Comparison of ENCODE assay signal across 1 cellular context in the genomic region with DNA sequence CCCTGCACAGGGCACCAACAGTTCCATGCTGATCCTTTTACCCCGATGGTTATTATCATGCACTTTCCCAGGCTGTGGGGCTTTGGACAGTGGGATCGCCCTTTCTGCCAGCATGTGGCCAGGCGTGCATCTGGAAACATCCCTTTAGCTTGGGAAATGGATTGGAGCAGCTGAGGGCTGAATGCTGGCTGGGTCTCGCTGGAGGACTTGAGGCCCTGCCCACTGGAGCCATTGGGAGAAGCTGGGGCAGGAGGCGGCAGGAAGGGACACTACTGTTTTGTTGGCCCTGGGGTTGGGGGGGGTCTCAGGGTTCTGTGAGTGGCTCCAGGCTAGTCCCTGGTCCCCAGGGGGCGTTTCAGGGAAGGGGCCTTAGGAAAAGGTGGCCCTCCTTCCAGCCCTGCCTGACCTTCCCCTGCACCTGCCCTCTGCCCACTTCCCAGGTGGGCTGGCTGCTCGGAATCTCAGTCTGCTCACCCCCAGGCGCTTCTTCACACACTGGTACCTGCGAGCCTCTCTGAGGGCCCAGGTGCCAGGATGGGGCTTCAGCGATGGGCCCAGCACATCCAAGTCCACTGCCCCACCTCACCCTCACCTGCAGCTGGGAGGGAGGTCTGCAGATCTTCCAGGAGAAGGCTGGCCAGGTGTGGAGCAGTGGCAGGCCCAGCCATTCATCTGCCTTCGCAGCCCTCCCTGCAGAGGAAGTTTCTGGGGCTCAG.
TF ChIP-seq lines count a peak whose summit lies in the region.

No MANE protein-coding gene starts in this region.

TF ChIP-seq in HepG2, 621 proteins besides CTCF, POLR2A, EP300 and RAD21 (continued from another document):
- TF ChIP-seq TAF1 (CRISPR knock-in tag; IDR thresholded peaks at IDR 0.05) (no peak), ZNF367 (CRISPR knock-in tag; IDR thresholded peaks at IDR 0.05; ENCODE audit: borderline replicate concordance) (no peak), ZBTB7A (CRISPR knock-in tag; IDR thresholded peaks at IDR 0.05) (0 out of 2 replicates have a peak, but pooled peaks have one; percentile 23), ZNF350 (CRISPR knock-in tag; IDR thresholded peaks at IDR 0.05; ENCODE audit: borderline replicate concordance, low read depth) (no peak), HNRNPL (IDR thresholded peaks at IDR 0.05; ENCODE audit: low read depth, low read length) (no peak), MED13 (CRISPR knock-in tag; IDR thresholded peaks at IDR 0.05) (0 out of 2 replicates have a peak, but pooled peaks have one; percentile 32), AGO1 (IDR thresholded peaks at IDR 0.05; ENCODE audit: low read depth, low read length, poor library complexity, severe bottlenecking) (peak; percentile 26), ZFP1 (CRISPR knock-in tag; IDR thresholded peaks at IDR 0.05) (no peak), ZEB1 (IDR thresholded peaks at IDR 0.05; ENCODE audit: insufficient replicate concordance, low read depth) (no peak), GFI1 (CRISPR knock-in tag; IDR thresholded peaks at IDR 0.05; ENCODE audit: borderline replicate concordance) (no peak), ZNF607 (CRISPR knock-in tag; IDR thresholded peaks at IDR 0.05; ENCODE audit: borderline replicate concordance) (peak; percentile 38), NR2F6 (IDR thresholded peaks at IDR 0.05) (no peak), NR2F6 (CRISPR knock-in tag; IDR thresholded peaks at IDR 0.05) (no peak), ZMYM4 (CRISPR knock-in tag; IDR thresholded peaks at IDR 0.05) (no peak), STAG1 (CRISPR knock-in tag; IDR thresholded peaks at IDR 0.05) (no peak)
- TF ChIP-seq, protein P1, sequence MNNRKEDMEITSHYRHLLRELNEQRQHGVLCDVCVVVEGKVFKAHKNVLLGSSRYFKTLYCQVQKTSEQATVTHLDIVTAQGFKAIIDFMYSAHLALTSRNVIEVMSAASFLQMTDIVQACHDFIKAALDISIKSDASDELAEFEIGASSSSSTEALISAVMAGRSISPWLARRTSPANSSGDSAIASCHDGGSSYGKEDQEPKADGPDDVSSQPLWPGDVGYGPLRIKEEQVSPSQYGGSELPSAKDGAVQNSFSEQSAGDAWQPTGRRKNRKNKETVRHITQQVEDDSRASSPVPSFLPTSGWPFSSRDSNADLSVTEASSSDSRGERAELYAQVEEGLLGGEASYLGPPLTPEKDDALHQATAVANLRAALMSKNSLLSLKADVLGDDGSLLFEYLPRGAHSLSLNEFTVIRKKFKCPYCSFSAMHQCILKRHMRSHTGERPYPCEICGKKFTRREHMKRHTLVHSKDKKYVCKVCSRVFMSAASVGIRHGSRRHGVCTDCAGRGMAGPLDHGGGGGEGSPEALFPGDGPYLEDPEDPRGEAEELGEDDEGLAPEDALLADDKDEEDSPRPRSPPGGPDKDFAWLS (CRISPR knock-in tag; IDR thresholded peaks at IDR 0.05; ENCODE audit: borderline replicate concordance), result 0 out of 2 replicates have a peak, but pooled peaks have one; percentile 14
- TF ChIP-seq, protein P2, sequence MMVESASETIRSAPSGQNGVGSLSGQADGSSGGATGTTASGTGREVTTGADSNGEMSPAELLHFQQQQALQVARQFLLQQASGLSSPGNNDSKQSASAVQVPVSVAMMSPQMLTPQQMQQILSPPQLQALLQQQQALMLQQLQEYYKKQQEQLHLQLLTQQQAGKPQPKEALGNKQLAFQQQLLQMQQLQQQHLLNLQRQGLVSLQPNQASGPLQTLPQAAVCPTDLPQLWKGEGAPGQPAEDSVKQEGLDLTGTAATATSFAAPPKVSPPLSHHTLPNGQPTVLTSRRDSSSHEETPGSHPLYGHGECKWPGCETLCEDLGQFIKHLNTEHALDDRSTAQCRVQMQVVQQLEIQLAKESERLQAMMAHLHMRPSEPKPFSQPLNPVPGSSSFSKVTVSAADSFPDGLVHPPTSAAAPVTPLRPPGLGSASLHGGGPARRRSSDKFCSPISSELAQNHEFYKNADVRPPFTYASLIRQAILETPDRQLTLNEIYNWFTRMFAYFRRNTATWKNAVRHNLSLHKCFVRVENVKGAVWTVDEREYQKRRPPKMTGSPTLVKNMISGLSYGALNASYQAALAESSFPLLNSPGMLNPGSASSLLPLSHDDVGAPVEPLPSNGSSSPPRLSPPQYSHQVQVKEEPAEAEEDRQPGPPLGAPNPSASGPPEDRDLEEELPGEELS (CRISPR knock-in tag; IDR thresholded peaks at IDR 0.05), result 0 out of 2 replicates have a peak, but pooled peaks have one; percentile 12
- TF ChIP-seq, protein P3, sequence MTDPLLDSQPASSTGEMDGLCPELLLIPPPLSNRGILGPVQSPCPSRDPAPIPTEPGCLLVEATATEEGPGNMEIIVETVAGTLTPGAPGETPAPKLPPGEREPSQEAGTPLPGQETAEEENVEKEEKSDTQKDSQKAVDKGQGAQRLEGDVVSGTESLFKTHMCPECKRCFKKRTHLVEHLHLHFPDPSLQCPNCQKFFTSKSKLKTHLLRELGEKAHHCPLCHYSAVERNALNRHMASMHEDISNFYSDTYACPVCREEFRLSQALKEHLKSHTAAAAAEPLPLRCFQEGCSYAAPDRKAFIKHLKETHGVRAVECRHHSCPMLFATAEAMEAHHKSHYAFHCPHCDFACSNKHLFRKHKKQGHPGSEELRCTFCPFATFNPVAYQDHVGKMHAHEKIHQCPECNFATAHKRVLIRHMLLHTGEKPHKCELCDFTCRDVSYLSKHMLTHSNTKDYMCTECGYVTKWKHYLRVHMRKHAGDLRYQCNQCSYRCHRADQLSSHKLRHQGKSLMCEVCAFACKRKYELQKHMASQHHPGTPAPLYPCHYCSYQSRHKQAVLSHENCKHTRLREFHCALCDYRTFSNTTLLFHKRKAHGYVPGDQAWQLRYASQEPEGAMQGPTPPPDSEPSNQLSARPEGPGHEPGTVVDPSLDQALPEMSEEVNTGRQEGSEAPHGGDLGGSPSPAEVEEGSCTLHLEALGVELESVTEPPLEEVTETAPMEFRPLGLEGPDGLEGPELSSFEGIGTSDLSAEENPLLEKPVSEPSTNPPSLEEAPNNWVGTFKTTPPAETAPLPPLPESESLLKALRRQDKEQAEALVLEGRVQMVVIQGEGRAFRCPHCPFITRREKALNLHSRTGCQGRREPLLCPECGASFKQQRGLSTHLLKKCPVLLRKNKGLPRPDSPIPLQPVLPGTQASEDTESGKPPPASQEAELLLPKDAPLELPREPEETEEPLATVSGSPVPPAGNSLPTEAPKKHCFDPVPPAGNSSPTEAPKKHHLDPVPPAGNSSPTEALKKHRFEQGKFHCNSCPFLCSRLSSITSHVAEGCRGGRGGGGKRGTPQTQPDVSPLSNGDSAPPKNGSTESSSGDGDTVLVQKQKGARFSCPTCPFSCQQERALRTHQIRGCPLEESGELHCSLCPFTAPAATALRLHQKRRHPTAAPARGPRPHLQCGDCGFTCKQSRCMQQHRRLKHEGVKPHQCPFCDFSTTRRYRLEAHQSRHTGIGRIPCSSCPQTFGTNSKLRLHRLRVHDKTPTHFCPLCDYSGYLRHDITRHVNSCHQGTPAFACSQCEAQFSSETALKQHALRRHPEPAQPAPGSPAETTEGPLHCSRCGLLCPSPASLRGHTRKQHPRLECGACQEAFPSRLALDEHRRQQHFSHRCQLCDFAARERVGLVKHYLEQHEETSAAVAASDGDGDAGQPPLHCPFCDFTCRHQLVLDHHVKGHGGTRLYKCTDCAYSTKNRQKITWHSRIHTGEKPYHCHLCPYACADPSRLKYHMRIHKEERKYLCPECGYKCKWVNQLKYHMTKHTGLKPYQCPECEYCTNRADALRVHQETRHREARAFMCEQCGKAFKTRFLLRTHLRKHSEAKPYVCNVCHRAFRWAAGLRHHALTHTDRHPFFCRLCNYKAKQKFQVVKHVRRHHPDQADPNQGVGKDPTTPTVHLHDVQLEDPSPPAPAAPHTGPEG (CRISPR knock-in tag; IDR thresholded peaks at IDR 0.05), result 0 out of 2 replicates have a peak, but pooled peaks have one; percentile 9
- TF ChIP-seq, protein P4, sequence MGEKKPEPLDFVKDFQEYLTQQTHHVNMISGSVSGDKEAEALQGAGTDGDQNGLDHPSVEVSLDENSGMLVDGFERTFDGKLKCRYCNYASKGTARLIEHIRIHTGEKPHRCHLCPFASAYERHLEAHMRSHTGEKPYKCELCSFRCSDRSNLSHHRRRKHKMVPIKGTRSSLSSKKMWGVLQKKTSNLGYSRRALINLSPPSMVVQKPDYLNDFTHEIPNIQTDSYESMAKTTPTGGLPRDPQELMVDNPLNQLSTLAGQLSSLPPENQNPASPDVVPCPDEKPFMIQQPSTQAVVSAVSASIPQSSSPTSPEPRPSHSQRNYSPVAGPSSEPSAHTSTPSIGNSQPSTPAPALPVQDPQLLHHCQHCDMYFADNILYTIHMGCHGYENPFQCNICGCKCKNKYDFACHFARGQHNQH (CRISPR knock-in tag; IDR thresholded peaks at IDR 0.05), result no peak
- TF ChIP-seq, protein P5, sequence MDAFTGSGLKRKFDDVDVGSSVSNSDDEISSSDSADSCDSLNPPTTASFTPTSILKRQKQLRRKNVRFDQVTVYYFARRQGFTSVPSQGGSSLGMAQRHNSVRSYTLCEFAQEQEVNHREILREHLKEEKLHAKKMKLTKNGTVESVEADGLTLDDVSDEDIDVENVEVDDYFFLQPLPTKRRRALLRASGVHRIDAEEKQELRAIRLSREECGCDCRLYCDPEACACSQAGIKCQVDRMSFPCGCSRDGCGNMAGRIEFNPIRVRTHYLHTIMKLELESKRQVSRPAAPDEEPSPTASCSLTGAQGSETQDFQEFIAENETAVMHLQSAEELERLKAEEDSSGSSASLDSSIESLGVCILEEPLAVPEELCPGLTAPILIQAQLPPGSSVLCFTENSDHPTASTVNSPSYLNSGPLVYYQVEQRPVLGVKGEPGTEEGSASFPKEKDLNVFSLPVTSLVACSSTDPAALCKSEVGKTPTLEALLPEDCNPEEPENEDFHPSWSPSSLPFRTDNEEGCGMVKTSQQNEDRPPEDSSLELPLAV (CRISPR knock-in tag; conservative IDR thresholded peaks at IDR 0.05; ENCODE audit: low read depth), result no peak
